In genomic region chr3:29585368-29585767, GRCh38 we compare ENCODE assay signal across 15 cellular contexts.
DNase-seq lines count a peak whose midpoint lies in the region; ATAC-seq and TF ChIP-seq lines count a peak whose summit lies in the region.
"Had no signal": no experiment of that assay in that cellular context is flagged by ENCODE, and none has a peak within 500 bp of the region (broad histone marks: within the 10 kb centered on the region; RNA-seq: fewer than 3 reads in every experiment).

No MANE protein-coding gene starts in this region.

- H3K9me3 Mint-ChIP-seq in activated T-helper 1 cell treated with anti-CD3 and anti-CD28 coated beads, Interleukin-12 subunit alpha, Interleukin-12 subunit beta, Interleukin-2, Interleukin-4 antibody, amounts not matched to agents 30 ng/mL and 10 ng/mL and 1 ng/mL, durations not matched to agents 14 hours and 24 hours and 36 hours = no peaks in the 10 kb centered on the region

- no peaks in the 10 kb centered on the region for H3K36me3 Mint-ChIP-seq in activated T-helper 1 cell treated with anti-CD3 and anti-CD28 coated beads, Interleukin-12 subunit alpha, Interleukin-12 subunit beta, Interleukin-2, Interleukin-4 antibody, amounts not matched to agents 30 ng/mL and 10 ng/mL and 1 ng/mL, durations not matched to agents 14 hours and 24 hours and 36 hours (ENCODE audit: low read depth)
- H3K36me3 Mint-ChIP-seq: CD14-positive monocyte; CD4-positive, alpha-beta memory T cell had no signal

- H3F3A ChIP-seq in OCI-LY1 (ENCODE audit: insufficient read depth, low read length) = no peaks in the 10 kb centered on the region

- H3K4me3 ChIP-seq in OCI-LY1 (ENCODE audit: low read depth, low read length, poor library complexity, severe bottlenecking) (no peak overlapping the region), epithelial cell of esophagus (ENCODE audit: low read length) (no peak overlapping the region)
- H3K4me3 ChIP-seq: A549, BLaER1, HAP-1 had no signal

- no peak overlapping the region for H3K27ac Mint-ChIP-seq in activated T-helper 1 cell treated with anti-CD3 and anti-CD28 coated beads, Interleukin-12 subunit alpha, Interleukin-12 subunit beta, Interleukin-2, Interleukin-4 antibody, amounts not matched to agents 30 ng/mL and 10 ng/mL and 1 ng/mL, durations not matched to agents 14 hours and 24 hours and 36 hours
- H3K27ac Mint-ChIP-seq: CD14-positive monocyte; CD4-positive, alpha-beta memory T cell had no signal

- no peaks in the 10 kb centered on the region for H3K9me2 ChIP-seq in OCI-LY1 (ENCODE audit: low read depth, low read length)

- H3K27me3 ChIP-seq in OCI-LY1 (ENCODE audit: insufficient read depth, low read length) = no peaks in the 10 kb centered on the region
- H3K27me3 ChIP-seq: BLaER1 had no signal

- TF ChIP-seq CTCF in OCI-LY1 (IDR thresholded peaks at IDR 0.05; ENCODE audit: low read length) (no peak), epithelial cell of esophagus (IDR thresholded peaks at IDR 0.05; ENCODE audit: insufficient read depth, low read depth, low read length, missing control alignments) (no peak)

- no peak overlapping the region for H3K9ac ChIP-seq in OCI-LY1 (ENCODE audit: low read length)
- H3K9ac ChIP-seq: BLaER1 had no signal

- H3K4me3 Mint-ChIP-seq in activated T-helper 1 cell treated with anti-CD3 and anti-CD28 coated beads, Interleukin-12 subunit alpha, Interleukin-12 subunit beta, Interleukin-2, Interleukin-4 antibody, amounts not matched to agents 30 ng/mL and 10 ng/mL and 1 ng/mL, durations not matched to agents 14 hours and 24 hours and 36 hours = no peak overlapping the region
- H3K4me3 Mint-ChIP-seq: CD14-positive monocyte; CD4-positive, alpha-beta memory T cell had no signal

- H3K4me1 ChIP-seq in OCI-LY1 (ENCODE audit: insufficient read depth, low read length, severe bottlenecking) = peaks cover 32% of the 10 kb centered on the region
- H3K4me1 ChIP-seq: BLaER1 had no signal

- H4K20me1 ChIP-seq in OCI-LY1 (ENCODE audit: insufficient read depth, low read length) = no peaks in the 10 kb centered on the region
- H4K20me1 ChIP-seq: BLaER1 had no signal

- DNase-seq in NCI-H2171 treated with DMSO at 0.1 percent for 48 hours (lab: John Stamatoyannopoulos, UW) = peak; percentile 10
- no peak for DNase-seq in NCI-H2171 (lab: John Stamatoyannopoulos, UW)
- peak; percentile 13 for DNase-seq in epithelial cell of esophagus (ENCODE audit: low read depth)
- no peak for DNase-seq in activated T-helper 1 cell treated with anti-CD3 and anti-CD28 coated beads, Interleukin-12 subunit alpha, Interleukin-12 subunit beta, Interleukin-2, Interleukin-4 antibody, amounts not matched to agents 30 ng/mL and 10 ng/mL and 1 ng/mL, durations not matched to agents 14 hours and 24 hours and 36 hours (ENCODE audit: low spot score)
- DNase-seq in DMS79 (lab: John Stamatoyannopoulos, UW) = no peak
- DNase-seq: CD4-positive, alpha-beta memory T cell; DMS153; DMS79 treated with DMSO at 0.1 percent for 48 hours had no signal

- peak overlapping the region; percentile 11 for H3K27ac ChIP-seq in OCI-LY1 (ENCODE audit: low read depth, low read length, poor library complexity, severe bottlenecking)
- H3K27ac ChIP-seq: 22Rv1, A549, BLaER1 had no signal

- no peaks in the 10 kb centered on the region for H3K9me3 ChIP-seq in OCI-LY1 (ENCODE audit: low read length)
- H3K9me3 ChIP-seq: A549, BLaER1, HAP-1 had no signal

- no peaks in the 10 kb centered on the region for H3K79me2 ChIP-seq in OCI-LY1 (ENCODE audit: insufficient read depth, low read length)

- H3K4me2 ChIP-seq in OCI-LY1 (ENCODE audit: low read length) = peak overlapping the region; percentile 33
- H3K4me2 ChIP-seq: A549, BLaER1 had no signal

- no peak for ATAC-seq in GM18909 (IDR thresholded peaks at IDR 0.05; ENCODE audit: poor library complexity, unreplicated experiment)
- ATAC-seq: A549 had no signal

- no peaks in the 10 kb centered on the region for H3K27me3 Mint-ChIP-seq in activated T-helper 1 cell treated with anti-CD3 and anti-CD28 coated beads, Interleukin-12 subunit alpha, Interleukin-12 subunit beta, Interleukin-2, Interleukin-4 antibody, amounts not matched to agents 30 ng/mL and 10 ng/mL and 1 ng/mL, durations not matched to agents 14 hours and 24 hours and 36 hours (ENCODE audit: insufficient read depth)
- H3K27me3 Mint-ChIP-seq: CD4-positive, alpha-beta memory T cell had no signal

- no peak overlapping the region for H2AFZ ChIP-seq in OCI-LY1 (ENCODE audit: low read length)

- no peaks in the 10 kb centered on the region for H3K4me1 Mint-ChIP-seq in activated T-helper 1 cell treated with anti-CD3 and anti-CD28 coated beads, Interleukin-12 subunit alpha, Interleukin-12 subunit beta, Interleukin-2, Interleukin-4 antibody, amounts not matched to agents 30 ng/mL and 10 ng/mL and 1 ng/mL, durations not matched to agents 14 hours and 24 hours and 36 hours (ENCODE audit: low read depth)
- H3K4me1 Mint-ChIP-seq: CD14-positive monocyte; CD4-positive, alpha-beta memory T cell had no signal

- intact Hi-C loops in activated T-helper 1 cell treated with anti-CD3 and anti-CD28 coated beads, Interleukin-12 subunit alpha, Interleukin-12 subunit beta, Interleukin-2, Interleukin-4 antibody, amounts not matched to agents 30 ng/mL and 10 ng/mL and 1 ng/mL, durations not matched to agents 14 hours and 24 hours and 36 hours (cut with micrococcal nuclease) = no loop called here

- H3K36me3 ChIP-seq in OCI-LY1 (ENCODE audit: insufficient read depth, low read length) = no peaks in the 10 kb centered on the region
- H3K36me3 ChIP-seq: BLaER1, HAP-1 had no signal

Comparison
In these comparisons a context has a peak if more than half of its experiments do, and no peak if none do; other contexts are left out.
1. DNase-seq: peak in NCI-H2171 treated with DMSO at 0.1 percent for 48 hours (single experiment) and epithelial cell of esophagus (single experiment); none in NCI-H2171 (single experiment), activated T-helper 1 cell treated with anti-CD3 and anti-CD28 coated beads, Interleukin-12 subunit alpha, Interleukin-12 subunit beta, Interleukin-2, Interleukin-4 antibody, amounts not matched to agents 30 ng/mL and 10 ng/mL and 1 ng/mL, durations not matched to agents 14 hours and 24 hours and 36 hours (single experiment) and DMS79 (single experiment).